ENCODE assay signal across 22 cellular contexts in the genomic region with DNA sequence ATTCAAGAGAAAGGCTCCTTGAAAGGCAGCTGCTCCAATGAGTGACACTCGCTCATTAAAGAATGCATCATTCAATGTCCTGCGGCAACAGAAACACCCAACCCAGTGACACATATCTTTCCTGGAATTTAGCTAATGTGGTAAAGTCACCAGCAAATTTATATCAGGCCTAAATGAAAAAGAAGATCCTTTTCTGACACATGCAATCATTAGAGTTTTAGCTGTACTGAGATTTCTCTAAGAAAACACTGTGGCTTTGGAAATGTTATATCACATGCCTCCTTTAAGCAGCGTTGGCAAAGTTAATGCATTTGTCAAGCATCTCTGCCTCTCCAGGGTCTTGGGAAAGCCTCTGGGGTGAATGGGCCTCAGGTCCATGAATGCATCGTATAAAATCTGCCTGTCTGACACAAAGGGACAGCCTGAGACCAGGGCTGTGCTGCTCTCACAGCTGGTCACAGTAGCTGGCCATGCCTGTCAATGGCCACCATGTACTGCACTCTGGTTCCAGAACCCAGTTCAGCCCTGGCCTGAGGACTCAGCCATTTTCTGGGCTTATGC.
A peak's percentile ranks its signal among the peaks of the same experiment; 100 is the strongest.
DNase-seq lines count a peak whose midpoint lies in the region; ATAC-seq and TF ChIP-seq lines count a peak whose summit lies in the region.
"Had no signal": no experiment of that assay in that cellular context is flagged by ENCODE, and none has a peak within 500 bp of the region (broad histone marks: within the 10 kb centered on the region; RNA-seq: fewer than 3 reads in every experiment).

No MANE protein-coding gene starts in this region.

- ATAC-seq in HG03378 (IDR thresholded peaks at IDR 0.05; ENCODE audit: unreplicated experiment) (no peak), HG03280 (IDR thresholded peaks at IDR 0.05; ENCODE audit: unreplicated experiment) (no peak), HG02763 (IDR thresholded peaks at IDR 0.05; ENCODE audit: unreplicated experiment) (no peak)
- ATAC-seq: activated CD8-positive, alpha-beta memory T cell treated with anti-CD3 and anti-CD28 coated beads, Interleukin-2, amount 10 ng/mL, durations not matched to agents 7 days and 5 days; activated naive CD4-positive, alpha-beta T cell treated with anti-CD3 and anti-CD28 coated beads, Interleukin-2, amount 50 U/mL, for 72 hours; GM12878; upper lobe of right lung had no signal

- no peaks in the 10 kb centered on the region for H3K36me3 ChIP-seq in ACC112 (ENCODE audit: insufficient read depth, low read length)
- no peaks in the 10 kb centered on the region for H3K36me3 ChIP-seq in neural progenitor cell
- H3K36me3 ChIP-seq: left ventricle myocardium inferior, upper lobe of right lung had no signal

- H2AFZ ChIP-seq in ACC112 (ENCODE audit: low read length, unreplicated experiment) (no peak overlapping the region), neural progenitor cell (replicated peaks) (no peak overlapping the region)

- no peak overlapping the region for H3K9ac ChIP-seq in neural progenitor cell

- H3K9me3 ChIP-seq in neural progenitor cell (ENCODE audit: low read depth) = no peaks in the 10 kb centered on the region
- H3K9me3 ChIP-seq: left ventricle myocardium inferior, upper lobe of right lung had no signal

- no peak overlapping the region for H3K4me3 Mint-ChIP-seq in neural progenitor cell
- H3K4me3 Mint-ChIP-seq: activated CD4-positive, alpha-beta T cell treated with anti-CD3 and anti-CD28 coated beads, Interleukin-2, amount 10 ng/mL, durations not matched to agents 24 days and 14 days; activated CD8-positive, alpha-beta memory T cell treated with anti-CD3 and anti-CD28 coated beads, Interleukin-2, amount 10 ng/mL, durations not matched to agents 7 days and 5 days; activated T-helper 1 cell treated with anti-CD3 and anti-CD28 coated beads, Interleukin-12 subunit alpha, Interleukin-12 subunit beta, Interleukin-2, Interleukin-4 antibody, amounts not matched to agents 30 ng/mL and 10 ng/mL and 1 ng/mL, durations not matched to agents 14 hours and 24 hours and 36 hours; stimulated activated naive CD8-positive, alpha-beta T cell treated with anti-CD3 and anti-CD28 coated beads, Interleukin-15, Interleukin-2, amounts not matched to agents 100 ng/mL and 50 ng/mL, for 24 hours had no signal

- H3F3A ChIP-seq in neural progenitor cell (ENCODE audit: low read depth) = no peaks in the 10 kb centered on the region

- H3K4me3 ChIP-seq in ACC112 (ENCODE audit: low read depth, low read length) = no peak overlapping the region
- H3K4me3 ChIP-seq in dorsolateral prefrontal cortex = no peak overlapping the region
- H3K4me3 ChIP-seq in neural progenitor cell = no peak overlapping the region
- H3K4me3 ChIP-seq: GM12878, left ventricle myocardium inferior, smooth muscle cell, upper lobe of right lung had no signal

- H3K27ac ChIP-seq in ACC112 (ENCODE audit: low read depth, low read length) (peak overlapping the region; percentile 20), dorsolateral prefrontal cortex (peak overlapping the region in 47 of 59 donors; percentile 3 to 74 (median 57)), neural progenitor cell (no peak overlapping the region)
- H3K27ac ChIP-seq: left ventricle myocardium inferior, upper lobe of right lung had no signal

- no peaks in the 10 kb centered on the region for H3K79me2 ChIP-seq in ACC112 (ENCODE audit: control insufficient read depth, insufficient read depth, low read length, unreplicated experiment)
- no peaks in the 10 kb centered on the region for H3K79me2 ChIP-seq in neural progenitor cell (ENCODE audit: low read depth)

- DNase-seq in M059J (ENCODE audit: low read depth) = peak; percentile 91
- DNase-seq in dorsolateral prefrontal cortex = no peak
- no peak for DNase-seq in neural progenitor cell (ENCODE audit: low spot score)
- DNase-seq in NCI-H1048 (lab: John Stamatoyannopoulos, UW) = no peak
- DNase-seq: activated CD4-positive, alpha-beta T cell treated with anti-CD3 and anti-CD28 coated beads, Interleukin-2, amount 10 ng/mL, durations not matched to agents 24 days and 14 days; activated CD8-positive, alpha-beta memory T cell treated with anti-CD3 and anti-CD28 coated beads, Interleukin-2, amount 10 ng/mL, durations not matched to agents 7 days and 5 days; C1 segment of cervical spinal cord; left ventricle myocardium inferior; NCI-H1417 treated with DMSO at 0.1 percent for 48 hours; NCI-H526 treated with DMSO at 0.1 percent for 48 hours; SIG-M5; stimulated activated CD4-positive, alpha-beta T cell treated with anti-CD3 and anti-CD28 coated beads, Interleukin-4, amount 100 ng/mL, for 1 hour; upper lobe of right lung had no signal

- peaks cover 8% of the 10 kb centered on the region for H3K27me3 Mint-ChIP-seq in neural progenitor cell (ENCODE audit: insufficient read depth, low read depth)
- H3K27me3 Mint-ChIP-seq: activated CD8-positive, alpha-beta memory T cell treated with anti-CD3 and anti-CD28 coated beads, Interleukin-2, amount 10 ng/mL, durations not matched to agents 7 days and 5 days; stimulated activated naive CD8-positive, alpha-beta T cell treated with anti-CD3 and anti-CD28 coated beads, Interleukin-15, Interleukin-2, amounts not matched to agents 100 ng/mL and 50 ng/mL, for 24 hours had no signal

- H3K4me2 ChIP-seq in neural progenitor cell = no peak overlapping the region
- H3K4me2 ChIP-seq: smooth muscle cell had no signal

- H3K4me1 ChIP-seq in ACC112 (ENCODE audit: control insufficient read depth, insufficient read depth, low read length, unreplicated experiment) = peaks cover 20% of the 10 kb centered on the region
- peaks cover 8% of the 10 kb centered on the region for H3K4me1 ChIP-seq in neural progenitor cell
- H3K4me1 ChIP-seq: left ventricle myocardium inferior, upper lobe of right lung had no signal

- H3K9me3 Mint-ChIP-seq in neural progenitor cell = no peaks in the 10 kb centered on the region
- H3K9me3 Mint-ChIP-seq: activated CD4-positive, alpha-beta T cell treated with anti-CD3 and anti-CD28 coated beads, Interleukin-2, amount 10 ng/mL, durations not matched to agents 24 days and 14 days; activated naive CD4-positive, alpha-beta T cell treated with anti-CD3 and anti-CD28 coated beads, Interleukin-2, amount 50 U/mL, for 72 hours; activated T-helper 1 cell treated with anti-CD3 and anti-CD28 coated beads, Interleukin-12 subunit alpha, Interleukin-12 subunit beta, Interleukin-2, Interleukin-4 antibody, amounts not matched to agents 30 ng/mL and 10 ng/mL and 1 ng/mL, durations not matched to agents 14 hours and 24 hours and 36 hours; stimulated activated naive CD8-positive, alpha-beta T cell treated with anti-CD3 and anti-CD28 coated beads, Interleukin-15, Interleukin-2, amounts not matched to agents 100 ng/mL and 50 ng/mL, for 24 hours had no signal

- H3K27me3 ChIP-seq in ACC112 (ENCODE audit: insufficient read depth, low read length) = no peaks in the 10 kb centered on the region
- H3K27me3 ChIP-seq in dorsolateral prefrontal cortex = no peaks in the 10 kb centered on the region
- H3K27me3 ChIP-seq in neural progenitor cell = no peaks in the 10 kb centered on the region
- H3K27me3 ChIP-seq: upper lobe of right lung had no signal

- intact Hi-C loops in dorsolateral prefrontal cortex (cut with DNase I) = no loop called here

- no peaks in the 10 kb centered on the region for H4K20me1 ChIP-seq in neural progenitor cell (ENCODE audit: low read depth)

- no peaks in the 10 kb centered on the region for H3K36me3 Mint-ChIP-seq in neural progenitor cell
- H3K36me3 Mint-ChIP-seq: activated CD8-positive, alpha-beta memory T cell treated with anti-CD3 and anti-CD28 coated beads, Interleukin-2, amount 10 ng/mL, durations not matched to agents 7 days and 5 days; activated naive CD4-positive, alpha-beta T cell treated with anti-CD3 and anti-CD28 coated beads, Interleukin-2, amount 50 U/mL, for 72 hours had no signal

- H3K4me1 Mint-ChIP-seq in neural progenitor cell = peaks cover 46% of the 10 kb centered on the region
- H3K4me1 Mint-ChIP-seq: activated CD4-positive, alpha-beta T cell treated with anti-CD3 and anti-CD28 coated beads, Interleukin-2, amount 10 ng/mL, durations not matched to agents 24 days and 14 days; activated CD8-positive, alpha-beta memory T cell treated with anti-CD3 and anti-CD28 coated beads, Interleukin-2, amount 10 ng/mL, durations not matched to agents 7 days and 5 days had no signal

- H3K27ac Mint-ChIP-seq in neural progenitor cell = peak overlapping the region; percentile 36
- H3K27ac Mint-ChIP-seq: activated CD4-positive, alpha-beta T cell treated with anti-CD3 and anti-CD28 coated beads, Interleukin-2, amount 10 ng/mL, durations not matched to agents 24 days and 14 days; activated CD8-positive, alpha-beta memory T cell treated with anti-CD3 and anti-CD28 coated beads, Interleukin-2, amount 10 ng/mL, durations not matched to agents 7 days and 5 days; activated naive CD4-positive, alpha-beta T cell treated with anti-CD3 and anti-CD28 coated beads, Interleukin-2, amount 50 U/mL, for 72 hours; activated T-helper 1 cell treated with anti-CD3 and anti-CD28 coated beads, Interleukin-12 subunit alpha, Interleukin-12 subunit beta, Interleukin-2, Interleukin-4 antibody, amounts not matched to agents 30 ng/mL and 10 ng/mL and 1 ng/mL, durations not matched to agents 14 hours and 24 hours and 36 hours; stimulated activated naive CD8-positive, alpha-beta T cell treated with anti-CD3 and anti-CD28 coated beads, Interleukin-15, Interleukin-2, amounts not matched to agents 100 ng/mL and 50 ng/mL, for 24 hours had no signal

- TF ChIP-seq CTCF in dorsolateral prefrontal cortex (IDR thresholded peaks at IDR 0.05 in 54 of 56, conservative IDR thresholded peaks at IDR 0.05 in 2 of 56; ENCODE audit: low read depth in 1 of 56, partially characterized antibody in 56 of 56) (no peak), neural progenitor cell (IDR thresholded peaks at IDR 0.05) (no peak)
